In the genomic region with DNA sequence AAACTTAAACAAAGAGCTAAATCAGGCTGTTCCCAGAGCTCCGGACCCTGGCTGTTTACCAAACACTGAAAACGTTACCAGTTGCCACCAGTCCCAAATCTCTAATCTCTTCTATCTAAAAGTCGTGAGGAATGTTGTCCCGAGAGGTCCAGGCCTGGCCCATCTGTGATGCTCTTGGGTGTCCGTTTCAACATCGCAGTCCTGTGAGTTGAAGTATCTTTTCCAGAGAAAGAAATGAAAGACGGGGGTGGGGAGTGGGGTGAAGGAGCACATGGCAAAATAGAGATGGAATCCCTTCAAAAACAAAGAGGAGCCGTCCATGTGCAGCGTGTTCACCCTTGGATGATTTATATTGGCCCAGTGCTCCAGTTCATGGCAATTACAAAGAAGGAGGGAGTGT, we compare ENCODE assay signal across 14 cellular contexts.
A peak's percentile ranks its signal among the peaks of the same experiment; 100 is the strongest.
DNase-seq lines count a peak whose midpoint lies in the region; ATAC-seq and TF ChIP-seq lines count a peak whose summit lies in the region.
"Had no signal": no experiment of that assay in that cellular context is flagged by ENCODE, and none has a peak within 500 bp of the region (broad histone marks: within the 10 kb centered on the region; RNA-seq: fewer than 3 reads in every experiment).

No MANE protein-coding gene starts in this region.

- peaks cover 22% of the 10 kb centered on the region for H3K27me3 Mint-ChIP-seq in activated CD4-positive, alpha-beta T cell treated with anti-CD3 and anti-CD28 coated beads, Interleukin-2, amount 10 ng/mL, durations not matched to agents 7 days and 5 days
- peaks cover 23% of the 10 kb centered on the region for H3K27me3 Mint-ChIP-seq in activated T-helper 2 cell treated with anti-CD3 and anti-CD28 coated beads, Interferon-gamma antibody, Interleukin-2, Interleukin-4, amounts not matched to agents 10 μg/mL and 5 μg/mL and 100 μg/mL, durations not matched to agents 14 hours and 24 hours and 36 hours (ENCODE audit: low read depth)

- no peak overlapping the region for H2BK20ac ChIP-seq in IMR-90 (ENCODE audit: low read depth, low read length)

- H2AFZ ChIP-seq in IMR-90 (replicated peaks; ENCODE audit: low read length, poor library complexity) = peak overlapping the region; percentile 76

- no peak overlapping the region for H2BK120ac ChIP-seq in IMR-90 (ENCODE audit: low read depth, low read length)

- POLR2A ChIA-PET in IMR-90 (lab: Charles Lee; ENCODE audit: unreplicated experiment) = no interaction called here
- POLR2A ChIA-PET in activated CD4-positive, alpha-beta T cell treated with anti-CD3 and anti-CD28 coated beads, Interleukin-2, amount 10 ng/mL, durations not matched to agents 7 days and 5 days (lab: Charles Lee) = no interaction called here

- no peak overlapping the region for H4K8ac ChIP-seq in IMR-90 (ENCODE audit: low read depth in 2 of 2, low read length in 2 of 2)

- H3K4me3 Mint-ChIP-seq in activated CD4-positive, alpha-beta T cell treated with anti-CD3 and anti-CD28 coated beads, Interleukin-2, amount 10 ng/mL, durations not matched to agents 7 days and 5 days = no peak overlapping the region
- H3K4me3 Mint-ChIP-seq in activated T-helper 2 cell treated with anti-CD3 and anti-CD28 coated beads, Interferon-gamma antibody, Interleukin-2, Interleukin-4, amounts not matched to agents 10 μg/mL and 5 μg/mL and 100 μg/mL, durations not matched to agents 14 hours and 24 hours and 36 hours (ENCODE audit: low read depth) = no peak overlapping the region
- H3K4me3 Mint-ChIP-seq: activated T-cell treated with anti-CD3 and anti-CD28 coated beads, Interleukin-2, amount 50 U/mL, for 4 hours; neural crest cell; stimulated activated naive B cell treated with anti-CD40 and anti-IgM and Interleukin-4, amounts not matched to agents 10 μg/mL and 1 μg/mL and 100 μg/mL, for 72 hours had no signal

- H3K79me1 ChIP-seq in IMR-90 (ENCODE audit: low read depth in 1 of 2, low read length in 2 of 2) = no peaks in the 10 kb centered on the region

- no peak overlapping the region for H4K5ac ChIP-seq in IMR-90 (ENCODE audit: low read depth, low read length)

- no peak overlapping the region for H2BK5ac ChIP-seq in IMR-90 (ENCODE audit: low read depth, low read length, poor library complexity, severe bottlenecking)

- H3K9me3 ChIP-seq in IMR-90 (ENCODE audit: control insufficient read depth, insufficient read depth, low read length) = no peaks in the 10 kb centered on the region
- no peaks in the 10 kb centered on the region for H3K9me3 ChIP-seq in muscle layer of colon (ENCODE audit: low read length)
- H3K9me3 ChIP-seq in thoracic aorta = no peaks in the 10 kb centered on the region

- H2BK15ac ChIP-seq in IMR-90 (ENCODE audit: low read depth, low read length) = no peak overlapping the region

- no peak overlapping the region for H4K91ac ChIP-seq in IMR-90 (ENCODE audit: insufficient read depth, low read depth, low read length)

- no peak overlapping the region for H3K9ac ChIP-seq in IMR-90 (ENCODE audit: low read depth, low read length)
- no peak overlapping the region for H3K9ac ChIP-seq in muscle layer of colon (ENCODE audit: low read length)

- H3K27ac Mint-ChIP-seq in activated CD4-positive, alpha-beta T cell treated with anti-CD3 and anti-CD28 coated beads, Interleukin-2, amount 10 ng/mL, durations not matched to agents 7 days and 5 days = no peak overlapping the region
- H3K27ac Mint-ChIP-seq in activated T-helper 2 cell treated with anti-CD3 and anti-CD28 coated beads, Interferon-gamma antibody, Interleukin-2, Interleukin-4, amounts not matched to agents 10 μg/mL and 5 μg/mL and 100 μg/mL, durations not matched to agents 14 hours and 24 hours and 36 hours = no peak overlapping the region
- H3K27ac Mint-ChIP-seq: stimulated activated naive B cell treated with anti-CD40 and anti-IgM and Interleukin-4, amounts not matched to agents 10 μg/mL and 1 μg/mL and 100 μg/mL, for 72 hours had no signal

- H3K23ac ChIP-seq in IMR-90 (ENCODE audit: low read depth, low read length) = no peak overlapping the region

- no peak overlapping the region for H3K18ac ChIP-seq in IMR-90 (ENCODE audit: low read depth, low read length)

- TF ChIP-seq RAD21 in IMR-90 (IDR thresholded peaks at IDR 0.05; ENCODE audit: low read length) = no peak

- in situ Hi-C loops in IMR-90 (cut with MboI; ENCODE audit: low sequenced_read_pairs) = no loop called here

- H3K27ac ChIP-seq in IMR-90 (ENCODE audit: insufficient read depth, low read length) (no peak overlapping the region), epithelial cell of prostate (peak overlapping the region; percentile 40), muscle layer of colon (ENCODE audit: low read depth, low read length) (peak overlapping the region; percentile 10), thoracic aorta (no peak overlapping the region)

- H3K4me1 Mint-ChIP-seq in activated CD4-positive, alpha-beta T cell treated with anti-CD3 and anti-CD28 coated beads, Interleukin-2, amount 10 ng/mL, durations not matched to agents 7 days and 5 days = peaks cover 43% of the 10 kb centered on the region
- peaks cover 14% of the 10 kb centered on the region for H3K4me1 Mint-ChIP-seq in activated T-helper 2 cell treated with anti-CD3 and anti-CD28 coated beads, Interferon-gamma antibody, Interleukin-2, Interleukin-4, amounts not matched to agents 10 μg/mL and 5 μg/mL and 100 μg/mL, durations not matched to agents 14 hours and 24 hours and 36 hours (ENCODE audit: low read depth)

- H3K4me3 ChIP-seq in IMR-90 (ENCODE audit: insufficient read depth, low read depth, low read length) (no peak overlapping the region), muscle layer of colon (ENCODE audit: low read depth in 1 of 2, low read length in 2 of 2) (no peak overlapping the region), thoracic aorta (peak overlapping the region; percentile 39)

- H2AK5ac ChIP-seq in IMR-90 (ENCODE audit: low read depth, low read length) = no peak overlapping the region

- no peaks in the 10 kb centered on the region for H3K36me3 Mint-ChIP-seq in activated CD4-positive, alpha-beta T cell treated with anti-CD3 and anti-CD28 coated beads, Interleukin-2, amount 10 ng/mL, durations not matched to agents 7 days and 5 days (ENCODE audit: low read depth)
- H3K36me3 Mint-ChIP-seq in activated T-helper 2 cell treated with anti-CD3 and anti-CD28 coated beads, Interferon-gamma antibody, Interleukin-2, Interleukin-4, amounts not matched to agents 10 μg/mL and 5 μg/mL and 100 μg/mL, durations not matched to agents 14 hours and 24 hours and 36 hours (ENCODE audit: low read depth) = no peaks in the 10 kb centered on the region
- H3K36me3 Mint-ChIP-seq: stimulated activated naive B cell treated with anti-CD40 and anti-IgM and Interleukin-4, amounts not matched to agents 10 μg/mL and 1 μg/mL and 100 μg/mL, for 72 hours had no signal

- DNase-seq in IMR-90 = no peak
- DNase-seq in epithelial cell of prostate (ENCODE audit: low read depth, low spot score) = no peak
- no peak for DNase-seq in thoracic aorta (ENCODE audit: low spot score)
- no peak for DNase-seq in activated gamma-delta T cell treated with Interleukin-2 at 50 U/mL for 16 hours
- DNase-seq in activated CD4-positive, alpha-beta T cell treated with anti-CD3 and anti-CD28 coated beads, Interleukin-2, amount 10 ng/mL, durations not matched to agents 7 days and 5 days = no peak
- DNase-seq in NCI-H345 treated with DMSO at 0.1 percent for 48 hours (lab: John Stamatoyannopoulos, UW; ENCODE audit: unreplicated experiment) = no peak
- DNase-seq in activated T-helper 2 cell treated with anti-CD3 and anti-CD28 coated beads, Interferon-gamma antibody, Interleukin-2, Interleukin-4, amounts not matched to agents 10 μg/mL and 5 μg/mL and 100 μg/mL, durations not matched to agents 14 hours and 24 hours and 36 hours (ENCODE audit: low spot score) = no peak
- DNase-seq: activated CD4-positive, CD25-positive, alpha-beta regulatory T cell; activated T-cell treated with anti-CD3 and anti-CD28 coated beads, Interleukin-2, amount 50 U/mL, for 4 hours; NCI-H1048; NCI-H524 treated with DMSO at 0.1 percent for 48 hours; stimulated activated naive B cell treated with anti-CD40 and anti-IgM and Interleukin-4, amounts not matched to agents 10 μg/mL and 1 μg/mL and 100 μg/mL, for 72 hours had no signal

- no peak for TF ChIP-seq CTCF in IMR-90 (conservative IDR thresholded peaks at IDR 0.05; ENCODE audit: low read depth, low read length)
- TF ChIP-seq CTCF in thoracic aorta (IDR thresholded peaks at IDR 0.05) = no peak

- H3K56ac ChIP-seq in IMR-90 (ENCODE audit: extremely low read depth, insufficient read depth, low read length) = no peak overlapping the region

- no peak overlapping the region for H3K4ac ChIP-seq in IMR-90 (ENCODE audit: low read depth, low read length)

- H2AK9ac ChIP-seq in IMR-90 (replicated peaks; ENCODE audit: low read depth, low read length, poor library complexity) = no peak overlapping the region

- ATAC-seq in IMR-90 (ENCODE audit: low read depth) = peak; percentile 15
- ATAC-seq in thoracic aorta (ENCODE audit: insufficient number of reproducible peaks, low FRiP score, low read depth) = no peak
- ATAC-seq: activated T-cell treated with anti-CD3 and anti-CD28 coated beads, Interleukin-2, amount 50 U/mL, for 4 hours; stimulated activated naive B cell treated with anti-CD40 and anti-IgM and Interleukin-4, amounts not matched to agents 10 μg/mL and 1 μg/mL and 100 μg/mL, for 72 hours had no signal

- H3K9me3 Mint-ChIP-seq in activated CD4-positive, alpha-beta T cell treated with anti-CD3 and anti-CD28 coated beads, Interleukin-2, amount 10 ng/mL, durations not matched to agents 7 days and 5 days = no peaks in the 10 kb centered on the region
- H3K9me3 Mint-ChIP-seq in activated T-helper 2 cell treated with anti-CD3 and anti-CD28 coated beads, Interferon-gamma antibody, Interleukin-2, Interleukin-4, amounts not matched to agents 10 μg/mL and 5 μg/mL and 100 μg/mL, durations not matched to agents 14 hours and 24 hours and 36 hours = no peaks in the 10 kb centered on the region
- H3K9me3 Mint-ChIP-seq: activated T-cell treated with anti-CD3 and anti-CD28 coated beads, Interleukin-2, amount 50 U/mL, for 4 hours; neural crest cell; stimulated activated naive B cell treated with anti-CD40 and anti-IgM and Interleukin-4, amounts not matched to agents 10 μg/mL and 1 μg/mL and 100 μg/mL, for 72 hours had no signal

- intact Hi-C loops in IMR-90 (cut with micrococcal nuclease) = no loop called here
- intact Hi-C loops in activated T-helper 2 cell treated with anti-CD3 and anti-CD28 coated beads, Interferon-gamma antibody, Interleukin-2, Interleukin-4, amounts not matched to agents 10 μg/mL and 5 μg/mL and 100 μg/mL, durations not matched to agents 14 hours and 24 hours and 36 hours (cut with micrococcal nuclease) = no loop called here

- peaks cover 6% of the 10 kb centered on the region for H3K9me1 ChIP-seq in IMR-90 (ENCODE audit: insufficient read depth, low read length)

- no peaks in the 10 kb centered on the region for H3K36me3 ChIP-seq in IMR-90 (ENCODE audit: control insufficient read depth, insufficient read depth, low read length)
- no peaks in the 10 kb centered on the region for H3K36me3 ChIP-seq in muscle layer of colon (ENCODE audit: insufficient read depth, low read length)
- H3K36me3 ChIP-seq in thoracic aorta = no peaks in the 10 kb centered on the region

- H3K14ac ChIP-seq in IMR-90 (replicated peaks; ENCODE audit: low read depth, low read length) = no peak overlapping the region

- TF ChIP-seq POLR2A in IMR-90 (IDR thresholded peaks at IDR 0.05; ENCODE audit: low read depth, low read length) = no peak

- dilution Hi-C loops in IMR-90 (cut with HindIII; ENCODE audit: low sequenced_read_pairs, unreplicated experiment) = no loop called here

- peaks cover 5% of the 10 kb centered on the region; the same call in 1 of the 2 replicates for H3K4me1 ChIP-seq in IMR-90 (ENCODE audit: control insufficient read depth, insufficient read depth, low read length)
- peaks cover 28% of the 10 kb centered on the region for H3K4me1 ChIP-seq in muscle layer of colon (ENCODE audit: insufficient read depth, low read length)
- peaks cover 14 to 20% of the 10 kb centered on the region in 2 donors for H3K4me1 ChIP-seq in thoracic aorta (ENCODE audit: control insufficient read depth in 1 of 2, low read depth in 2 of 2)

- H4K20me1 ChIP-seq in IMR-90 (ENCODE audit: insufficient read depth, low read length) = no peaks in the 10 kb centered on the region

- no peak overlapping the region for H3K4me2 ChIP-seq in IMR-90 (ENCODE audit: low read depth, low read length)

- no CpG with 5 or more reads among the region's 9 CpGs for WGBS in IMR-90 (ENCODE audit: extremely low coverage in 2 of 2, insufficient read length in 1 of 2), 2 experiments

- BruUV-seq in IMR-90 (replicated peaks; lab: Mats Ljungman, UMichigan) = no TSS peak

- CTCF ChIA-PET in IMR-90 (lab: Yijun Ruan, JAX) = no interaction called here
- CTCF ChIA-PET in activated CD4-positive, alpha-beta T cell treated with anti-CD3 and anti-CD28 coated beads, Interleukin-2, amount 10 ng/mL, durations not matched to agents 7 days and 5 days (lab: Charles Lee) = interaction anchor here (0.6 to 1.3 kb wide), 2 partner anchors 23 to 103 kb away, joined by 3 read pairs; no protein-coding TSS in a partner anchor

- H3K27me3 ChIP-seq in IMR-90 (ENCODE audit: control insufficient read depth, insufficient read depth, low read length) = no peaks in the 10 kb centered on the region
- H3K27me3 ChIP-seq in muscle layer of colon (ENCODE audit: control insufficient read depth in 1 of 2, insufficient read depth in 2 of 2, low read length in 2 of 2) = no peaks in the 10 kb centered on the region
- no peaks in the 10 kb centered on the region for H3K27me3 ChIP-seq in thoracic aorta (replicated peaks; ENCODE audit: insufficient read depth)

Comparison
In these comparisons a context has a peak if more than half of its experiments do, and no peak if none do; other contexts are left out.
1. H3K27ac ChIP-seq: peak in epithelial cell of prostate (single experiment) and muscle layer of colon (single experiment); none in IMR-90 (single experiment) and thoracic aorta (0 of 2).